24 cellular contexts compared by ENCODE assay signal in the genomic region with DNA sequence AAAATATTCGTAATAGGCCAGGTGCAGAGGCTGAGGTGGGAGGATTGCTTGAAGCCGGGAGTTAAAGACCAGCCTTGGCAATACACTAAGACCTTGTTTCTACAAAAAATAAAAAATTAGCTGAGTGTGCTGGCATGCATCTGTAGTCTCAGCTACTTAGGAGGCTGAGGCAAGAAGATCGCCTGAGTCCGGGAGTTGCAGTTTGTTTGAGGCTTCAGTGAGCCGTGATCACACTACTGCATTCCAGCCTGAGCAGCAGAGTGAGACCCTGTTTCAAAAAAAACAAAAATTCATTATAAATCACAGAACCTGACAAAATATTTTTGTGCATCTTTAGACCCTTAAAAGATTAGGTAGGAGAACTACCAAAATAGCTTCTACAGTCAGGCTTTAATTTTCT.
DNase-seq lines count a peak whose midpoint lies in the region; ATAC-seq, FAIRE-seq and TF ChIP-seq lines count a peak whose summit lies in the region.
"Had no signal": no experiment of that assay in that cellular context is flagged by ENCODE, and none has a peak within 500 bp of the region (broad histone marks: within the 10 kb centered on the region; RNA-seq: fewer than 3 reads in every experiment).

No MANE protein-coding gene starts in this region.

- H3K4me3 ChIP-seq in thyroid gland (replicated peaks in 1 of 3) = no peak overlapping the region
- H3K4me3 ChIP-seq: BLaER1, HAP-1 had no signal

- DNase-seq in HTR-8/SVneo (ENCODE audit: insufficient read length, low spot score) (no peak), kidney tubule cell (ENCODE audit: low spot score) (peak; percentile 9), nephron progenitor cell (peak; percentile 15), thyroid gland (peak; percentile 30 to 53), NK-92 (lab: John Stamatoyannopoulos, UW; ENCODE audit: unreplicated experiment) (no peak), dedifferentiated amniotic fluid mesenchymal stem cell (ENCODE audit: extremely low spot score) (no peak)
- DNase-seq: Caco-2; CD4-positive, CD25-positive, alpha-beta regulatory T cell; CD8-positive, alpha-beta T cell; DMS153; DND-41; GOT3; HFFc6 had no signal

- intact Hi-C loops in thyroid gland (cut with DNase I) = no loop called here

- TF ChIP-seq CTCF in nephron progenitor cell (IDR thresholded peaks at IDR 0.05) = no peak
- TF ChIP-seq CTCF in thyroid gland (IDR thresholded peaks at IDR 0.05) = no peak

- 54 to 55% methylated on average over 5 of the region's 5 CpGs for WGBS in thyroid gland, 2 donors

- no peaks in the 10 kb centered on the region for H3K4me1 Mint-ChIP-seq in nephron progenitor cell
- H3K4me1 Mint-ChIP-seq: B cell had no signal

- H3K27ac ChIP-seq in thyroid gland = no peak overlapping the region
- H3K27ac ChIP-seq: 22Rv1, BLaER1, C4-2B had no signal

- peak; percentile 26 for FAIRE-seq in HTR-8/SVneo (lab: Jason Lieb, UNC)
- FAIRE-seq: A204.1, G401.6, GM12892, GM19239, H54 had no signal

- no peak overlapping the region for H3K27ac Mint-ChIP-seq in nephron progenitor cell
- H3K27ac Mint-ChIP-seq: B cell; CD4-positive, CD25-positive, alpha-beta regulatory T cell; CD8-positive, alpha-beta T cell; HFFc6 had no signal

- peaks cover 19% of the 10 kb centered on the region for H3K36me3 Mint-ChIP-seq in nephron progenitor cell (ENCODE audit: low read depth)

- no peak for TF ChIP-seq POLR2A in thyroid gland (IDR thresholded peaks at IDR 0.05)

- H3K27me3 Mint-ChIP-seq in nephron progenitor cell (ENCODE audit: low read depth, poor library complexity) = no peaks in the 10 kb centered on the region
- H3K27me3 Mint-ChIP-seq: B cell; CD4-positive, CD25-positive, alpha-beta regulatory T cell had no signal

- no peaks in the 10 kb centered on the region for H3K27me3 ChIP-seq in thyroid gland
- H3K27me3 ChIP-seq: BLaER1 had no signal

- H3K4me1 ChIP-seq in thyroid gland = no peaks in the 10 kb centered on the region
- H3K4me1 ChIP-seq: BLaER1, Caco-2 had no signal

- H3K4me3 Mint-ChIP-seq in nephron progenitor cell = no peak overlapping the region
- H3K4me3 Mint-ChIP-seq: B cell; CD4-positive, CD25-positive, alpha-beta regulatory T cell; CD8-positive, alpha-beta T cell; HFFc6 had no signal

- no peaks in the 10 kb centered on the region for H3K9me3 ChIP-seq in thyroid gland
- H3K9me3 ChIP-seq: BLaER1, Caco-2, HAP-1 had no signal

- H3K36me3 ChIP-seq in thyroid gland = no peaks in the 10 kb centered on the region
- H3K36me3 ChIP-seq: BLaER1, HAP-1 had no signal

- no peak for ATAC-seq in HG02981 (IDR thresholded peaks at IDR 0.05; ENCODE audit: unreplicated experiment)
- ATAC-seq: CD8-positive, alpha-beta T cell had no signal

- H3K9me3 Mint-ChIP-seq in nephron progenitor cell = no peaks in the 10 kb centered on the region
- H3K9me3 Mint-ChIP-seq: CD8-positive, alpha-beta T cell; HFFc6 had no signal

Comparison
In these comparisons a context has a peak if more than half of its experiments do, and no peak if none do; other contexts are left out.
1. DNase-seq: peak in kidney tubule cell (single experiment), nephron progenitor cell (single experiment) and thyroid gland (2 of 2); none in HTR-8/SVneo (single experiment), NK-92 (single experiment) and dedifferentiated amniotic fluid mesenchymal stem cell (single experiment).